21 cellular contexts compared by ENCODE assay signal in the genomic region with DNA sequence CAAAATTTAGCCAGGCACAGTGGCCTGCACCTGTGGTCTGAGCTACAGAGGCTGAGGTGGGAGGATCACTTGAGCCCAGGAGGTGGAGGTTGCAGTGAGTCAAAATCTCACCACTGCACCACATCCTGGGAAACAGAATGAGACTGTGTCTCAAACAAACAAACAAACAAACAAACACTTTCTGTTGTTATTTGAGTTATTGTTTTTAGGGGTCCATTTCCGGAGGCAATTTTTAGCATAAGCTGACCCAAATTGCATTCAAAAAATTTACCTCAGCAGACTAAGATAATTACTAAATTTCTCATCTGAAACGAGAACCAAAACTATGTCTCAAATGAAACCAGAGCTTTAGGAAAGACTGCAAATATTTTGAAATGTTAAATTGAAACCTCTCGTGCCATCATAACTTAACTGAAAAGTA.
"Had no signal": no experiment of that assay in that cellular context is flagged by ENCODE, and none has a peak within 500 bp of the region (broad histone marks: within the 10 kb centered on the region; RNA-seq: fewer than 3 reads in every experiment).

No MANE protein-coding gene starts in this region.

- DNase-seq: activated CD4-positive, alpha-beta T cell treated with anti-CD3 and anti-CD28 coated beads, Interleukin-2, amount 50 U/mL, for 4 hours; activated effector memory CD4-positive, alpha-beta T cell treated with anti-CD3 and anti-CD28 coated beads, Interleukin-2, amount 50 U/mL, for 16 hours; activated T-cell treated with anti-CD3 and anti-CD28 coated beads, Interleukin-2, amount 50 U/mL, for 72 hours; amniotic stem cell; dermis blood vessel endothelial cell; effector memory CD4-positive, alpha-beta T cell; immature natural killer cell; kidney glomerular epithelial cell; left ventricle myocardium inferior; mammary epithelial cell; nephron progenitor cell; occipital lobe; posterior cingulate gyrus; spleen; stimulated activated CD4-positive, alpha-beta T cell treated with anti-CD3 and anti-CD28 coated beads, Interleukin-4, amount 100 ng/mL, for 4 hours; upper lobe of left lung had no signal

- ATAC-seq: activated T-cell treated with anti-CD3 and anti-CD28 coated beads, Interleukin-2, amount 50 U/mL, for 72 hours; gastroesophageal sphincter; stimulated activated memory B cell treated with anti-CD40 and anti-IgM and Interleukin-4, amounts not matched to agents 10 μg/mL and 1 μg/mL and 100 μg/mL, for 72 hours had no signal

- H3K9me3 ChIP-seq: esophagus muscularis mucosa, gastroesophageal sphincter, left ventricle myocardium inferior, thoracic aorta, upper lobe of left lung had no signal

- H3K4me1 ChIP-seq: esophagus muscularis mucosa, gastroesophageal sphincter, left ventricle myocardium inferior, spleen, upper lobe of left lung had no signal

- H3K27me3 ChIP-seq: cardiac muscle cell, esophagus muscularis mucosa, gastroesophageal sphincter, spleen, upper lobe of left lung had no signal

- H3K27ac ChIP-seq: cardiac muscle cell, esophagus muscularis mucosa, gastroesophageal sphincter, left ventricle myocardium inferior, spleen, thoracic aorta, upper lobe of left lung had no signal

- H3K4me3 ChIP-seq: cardiac muscle cell, esophagus muscularis mucosa, gastroesophageal sphincter, left ventricle myocardium inferior, spleen, thoracic aorta, upper lobe of left lung had no signal

- H3K36me3 ChIP-seq: cardiac muscle cell, esophagus muscularis mucosa, gastroesophageal sphincter, left ventricle myocardium inferior, spleen, thoracic aorta, upper lobe of left lung had no signal
